In genomic region chr9:100098887-100099721, GRCh38 we compare ENCODE assay signal across 8 cellular contexts. TPM values are rescaled to one million over a fixed set of nuclear protein-coding genes. Genes with fewer than 3 reads are reported as not detected.
A peak's percentile ranks its signal among the peaks of the same experiment; 100 is the strongest.
DNase-seq lines count a peak whose midpoint lies in the region; ATAC-seq and TF ChIP-seq lines count a peak whose summit lies in the region.

Gene ERP44 (minus strand): TSS chr9:100099000. CDS start chr9:100098840, 160 bp downstream.
Gene INVS (plus strand): TSS chr9:100099243. CDS start chr9:100104522, 5,279 bp downstream.

- CTCF ChIA-PET in activated CD4-positive, alpha-beta T cell treated with anti-CD3 and anti-CD28 coated beads for 36 hours (lab: Charles Lee), result interaction anchor here (0.7 to 1.0 kb wide), 2 partner anchors 14 to 50 kb away, joined by 3 to 4 read pairs; no protein-coding TSS in a partner anchor

- TF ChIP-seq CTCF in choroid plexus epithelial cell (conservative IDR thresholded peaks at IDR 0.05; ENCODE audit: low read depth, low read length) (no peak), kidney epithelial cell (IDR thresholded peaks at IDR 0.05; ENCODE audit: insufficient read depth, low read length, poor library complexity, severe bottlenecking) (no peak)

- ATAC-seq in HG03442 (IDR thresholded peaks at IDR 0.05; ENCODE audit: unreplicated experiment), result peak; percentile 97
- ATAC-seq in activated CD4-positive, alpha-beta T cell treated with anti-CD3 and anti-CD28 coated beads for 36 hours, result peak; percentile 99

- H3K27ac Mint-ChIP-seq in activated CD4-positive, alpha-beta T cell treated with anti-CD3 and anti-CD28 coated beads for 36 hours, result peak within 1 kb of the TSS; percentile 97

- H3K36me3 Mint-ChIP-seq in activated CD4-positive, alpha-beta T cell treated with anti-CD3 and anti-CD28 coated beads for 36 hours (ENCODE audit: low read depth), result peaks cover 3% of the 10 kb centered on the region

- POLR2A ChIA-PET in activated CD4-positive, alpha-beta T cell treated with anti-CD3 and anti-CD28 coated beads for 36 hours (lab: Charles Lee), result interaction anchor here (0.6 kb wide), 1 partner anchor 237 kb away, joined by 3 read pairs; no protein-coding TSS in a partner anchor

- H3K4me3 Mint-ChIP-seq in activated CD4-positive, alpha-beta T cell treated with anti-CD3 and anti-CD28 coated beads for 36 hours, result peak within 1 kb of the TSS; percentile 100

- H3K27me3 ChIP-seq in kidney epithelial cell (ENCODE audit: control insufficient read depth, insufficient read depth, low read length), result no peaks in the 10 kb centered on the region

- H3K36me3 ChIP-seq in kidney epithelial cell (ENCODE audit: control insufficient read depth, insufficient read depth, low read length), result no peaks in the 10 kb centered on the region

- intact Hi-C loops in activated CD4-positive, alpha-beta T cell treated with anti-CD3 and anti-CD28 coated beads for 36 hours (cut with DNase I, micrococcal nuclease), result loop anchor here (1.0 to 10.0 kb wide), 11 partner anchors 192 to 1299 kb away; partner anchors contain the start of genes MRPL50 (in 2 of the 2), STX17 (in 2 of the 2), ZNF189 (in 2 of the 2) and MSANTD3 (in 1 of the 2)

- DNase-seq in Ammon's horn (ENCODE audit: low spot score), result peak; percentile 100
- DNase-seq in GM19238 (ENCODE audit: insufficient read length, low spot score), result peak; percentile 84
- peak; percentile 99 to 100 for DNase-seq in NCI-H524 (lab: John Stamatoyannopoulos, UW)
- DNase-seq in activated CD4-positive, alpha-beta T cell treated with anti-CD3 and anti-CD28 coated beads for 36 hours, result peak; percentile 98
- peak; percentile 99 for DNase-seq in choroid plexus epithelial cell (ENCODE audit: low read depth)
- peak; percentile 96 for DNase-seq in kidney epithelial cell (ENCODE audit: low read depth)
- DNase-seq in stimulated activated CD4-positive, alpha-beta T cell treated with anti-CD3 and anti-CD28 coated beads, Interleukin-15, amount 100 ng/mL, for 48 hours (ENCODE audit: low read depth in 2 of 2), result peak; percentile 96 to 97

- no peaks in the 10 kb centered on the region for H3K27me3 Mint-ChIP-seq in activated CD4-positive, alpha-beta T cell treated with anti-CD3 and anti-CD28 coated beads for 36 hours

- H3K9me3 Mint-ChIP-seq in activated CD4-positive, alpha-beta T cell treated with anti-CD3 and anti-CD28 coated beads for 36 hours (ENCODE audit: low read depth), result no peaks in the 10 kb centered on the region

- H3K4me3 ChIP-seq in choroid plexus epithelial cell (ENCODE audit: low read depth, low read length), result peak within 1 kb of the TSS; percentile 98
- peak within 1 kb of the TSS; percentile 94 for H3K4me3 ChIP-seq in kidney epithelial cell (ENCODE audit: low read depth, low read length)

- peaks cover 24% of the 10 kb centered on the region for H3K4me1 Mint-ChIP-seq in activated CD4-positive, alpha-beta T cell treated with anti-CD3 and anti-CD28 coated beads for 36 hours

RNA-seq across cellular contexts. Expression of gene ERP44, which starts in this region (rescaled TPM):
- 10 to 100 TPM; 12.0 to 12.4 TPM for total RNA-seq in activated CD4-positive, alpha-beta T cell treated with anti-CD3 and anti-CD28 coated beads for 36 hours
- total RNA-seq in kidney epithelial cell, result 20.1 and 22.3 TPM in 2 replicates

RNA-seq across cellular contexts. Expression of gene INVS, which starts in this region (rescaled TPM):
- total RNA-seq in activated CD4-positive, alpha-beta T cell treated with anti-CD3 and anti-CD28 coated beads for 36 hours, result 10 to 100 TPM; 14.1 to 19.3 TPM
- 18.6 and 18.7 TPM in 2 replicates for total RNA-seq in kidney epithelial cell

Comparison
In these comparisons a context has a peak if more than half of its experiments do, and no peak if none do; other contexts are left out.
1. Peak in every context shown above with its lines: DNase-seq, ATAC-seq and H3K4me3 ChIP-seq.